In the genomic region with DNA sequence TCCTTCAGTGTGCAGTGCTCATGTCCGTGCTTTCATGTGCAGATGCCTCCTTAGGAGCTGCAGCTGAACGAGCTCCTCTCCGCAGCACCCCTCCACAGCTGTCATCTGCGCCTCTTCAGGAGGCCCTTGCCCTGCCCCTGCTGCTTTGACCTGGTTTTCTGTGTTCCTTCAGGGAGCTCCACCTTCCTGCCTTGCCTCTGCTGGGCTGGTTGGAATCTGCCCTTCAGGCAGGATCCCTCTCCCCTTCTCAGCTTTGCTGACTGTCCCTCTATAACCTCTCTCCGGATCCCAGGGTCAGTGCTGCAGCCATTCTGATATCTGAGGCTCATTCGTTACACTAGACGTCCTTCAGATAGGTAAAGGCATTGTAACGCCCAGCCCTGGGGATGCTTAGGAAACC, we compare ENCODE assay signal across 24 cellular contexts.
"Had no signal": no experiment of that assay in that cellular context is flagged by ENCODE, and none has a peak within 500 bp of the region (broad histone marks: within the 10 kb centered on the region; RNA-seq: fewer than 3 reads in every experiment).

No MANE protein-coding gene starts in this region.

- H3K4me3 Mint-ChIP-seq: activated CD4-positive, alpha-beta T cell treated with anti-CD3 and anti-CD28 coated beads, Interleukin-2, amount 10 ng/mL, durations not matched to agents 7 days and 5 days; activated naive CD8-positive, alpha-beta T cell; activated T-cell treated with anti-CD3 and anti-CD28 coated beads, Interleukin-2, amount 50 U/mL, for 24 hours; endodermal cell; mesothelial cell of epicardium; naive thymus-derived CD8-positive, alpha-beta T cell; stimulated activated naive CD8-positive, alpha-beta T cell treated with anti-CD3 and anti-CD28 coated beads, Interleukin-15, amount 100 ng/mL, for 72 hours had no signal

- H3K27me3 ChIP-seq: neutrophil, ovary, transverse colon, vagina had no signal

- DNase-seq: activated CD4-positive, alpha-beta T cell treated with anti-CD3 and anti-CD28 coated beads, Interleukin-2, amount 10 ng/mL, durations not matched to agents 7 days and 5 days; activated CD4-positive, CD25-positive, alpha-beta regulatory T cell treated with anti-CD3 and anti-CD28 coated beads, Interleukin-2, amount 50 U/mL, for 72 hours; activated CD8-positive, alpha-beta memory T cell treated with anti-CD3 and anti-CD28 coated beads, Interleukin-2, amount 50 U/mL, for 4 hours; activated naive CD4-positive, alpha-beta T cell; activated T-cell treated with anti-CD3 and anti-CD28 coated beads, Interleukin-2, amount 50 U/mL, for 24 hours; amygdala; cortex of kidney; endodermal cell; kidney glomerular epithelial cell; left ventricle myocardium inferior; ovary; right cardiac atrium; stimulated activated CD4-positive, alpha-beta T cell treated with anti-CD3 and anti-CD28 coated beads, Interleukin-1b, Interleukin-23, amount 100 ng/mL, for 48 hours; stimulated activated naive CD8-positive, alpha-beta T cell treated with anti-CD3 and anti-CD28 coated beads, Interleukin-15, amount 100 ng/mL, for 72 hours; T-helper 2 cell; transverse colon had no signal

- H3K36me3 ChIP-seq: left ventricle myocardium inferior, ovary, transverse colon, vagina had no signal

- H3K4me1 Mint-ChIP-seq: naive thymus-derived CD8-positive, alpha-beta T cell; stimulated activated naive CD8-positive, alpha-beta T cell treated with anti-CD3 and anti-CD28 coated beads, Interleukin-15, amount 100 ng/mL, for 72 hours had no signal

- H3K27me3 Mint-ChIP-seq: activated CD4-positive, alpha-beta T cell treated with anti-CD3 and anti-CD28 coated beads, Interleukin-2, amount 10 ng/mL, durations not matched to agents 7 days and 5 days; activated naive CD8-positive, alpha-beta T cell; activated T-cell treated with anti-CD3 and anti-CD28 coated beads, Interleukin-2, amount 50 U/mL, for 24 hours; stimulated activated naive CD8-positive, alpha-beta T cell treated with anti-CD3 and anti-CD28 coated beads, Interleukin-15, amount 100 ng/mL, for 72 hours had no signal

- H3K27ac ChIP-seq: epithelial cell of prostate, left ventricle myocardium inferior, neutrophil, ovary, psoas muscle, vagina had no signal

- H3K9me3 ChIP-seq: left ventricle myocardium inferior, neutrophil, ovary, psoas muscle, transverse colon, vagina had no signal

- H3K36me3 Mint-ChIP-seq: activated naive CD8-positive, alpha-beta T cell; naive thymus-derived CD8-positive, alpha-beta T cell had no signal

- H3K27ac Mint-ChIP-seq: activated CD4-positive, alpha-beta T cell treated with anti-CD3 and anti-CD28 coated beads, Interleukin-2, amount 10 ng/mL, durations not matched to agents 7 days and 5 days; activated naive CD8-positive, alpha-beta T cell; activated T-cell treated with anti-CD3 and anti-CD28 coated beads, Interleukin-2, amount 50 U/mL, for 24 hours; endodermal cell had no signal

- H3K4me3 ChIP-seq: left ventricle myocardium inferior, ovary, psoas muscle, transverse colon, vagina had no signal

- H3K9me3 Mint-ChIP-seq: activated CD4-positive, alpha-beta T cell treated with anti-CD3 and anti-CD28 coated beads, Interleukin-2, amount 10 ng/mL, durations not matched to agents 7 days and 5 days; activated T-cell treated with anti-CD3 and anti-CD28 coated beads, Interleukin-2, amount 50 U/mL, for 24 hours; activated T-helper 2 cell treated with anti-CD3 and anti-CD28 coated beads, Interferon-gamma antibody, Interleukin-2, Interleukin-4, amounts not matched to agents 10 μg/mL and 5 μg/mL and 100 μg/mL, durations not matched to agents 14 hours and 24 hours and 36 hours; endodermal cell; mesothelial cell of epicardium; naive thymus-derived CD8-positive, alpha-beta T cell; stimulated activated naive CD8-positive, alpha-beta T cell treated with anti-CD3 and anti-CD28 coated beads, Interleukin-15, amount 100 ng/mL, for 72 hours had no signal

- ATAC-seq: naive thymus-derived CD8-positive, alpha-beta T cell; psoas muscle; right cardiac atrium; stimulated activated naive CD8-positive, alpha-beta T cell treated with anti-CD3 and anti-CD28 coated beads, Interleukin-15, amount 100 ng/mL, for 72 hours had no signal
